ENCODE assay signal across 11 cellular contexts in genomic region chr1:201614262-201615015, GRCh38.
A peak's percentile ranks its signal among the peaks of the same experiment; 100 is the strongest.
DNase-seq lines count a peak whose midpoint lies in the region; ATAC-seq and TF ChIP-seq lines count a peak whose summit lies in the region.
"Had no signal": no experiment of that assay in that cellular context is flagged by ENCODE, and none has a peak within 500 bp of the region (broad histone marks: within the 10 kb centered on the region; RNA-seq: fewer than 3 reads in every experiment).

No MANE protein-coding gene starts in this region.

- H3K27me3 Mint-ChIP-seq in nephron progenitor cell (ENCODE audit: low read depth, poor library complexity) = peaks cover 27% of the 10 kb centered on the region
- H3K27me3 Mint-ChIP-seq in natural killer cell treated with Interleukin-12 subunit alpha and Interleukin-12 subunit beta and Interleukin-15 and Interleukin-18, amount 100 ng/mL, for 72 hours = peaks cover 0 to 4% of the 10 kb centered on the region in 2 donors

- H3K36me3 Mint-ChIP-seq in nephron progenitor cell (ENCODE audit: low read depth) = no peaks in the 10 kb centered on the region
- no peaks in the 10 kb centered on the region for H3K36me3 Mint-ChIP-seq in natural killer cell treated with Interleukin-12 subunit alpha and Interleukin-12 subunit beta and Interleukin-15 and Interleukin-18, amount 100 ng/mL, for 72 hours
- H3K36me3 Mint-ChIP-seq: stimulated activated effector memory CD8-positive, alpha-beta T cell treated with anti-CD3 and anti-CD28 coated beads, Interleukin-12 subunit alpha, Interleukin-12 subunit beta, amount 100 ng/mL, for 72 hours had no signal

- DNase-seq in GM03348 (ENCODE audit: low spot score) = peak; percentile 51
- peak; percentile 47 for DNase-seq in OCI-M1 (lab: John Stamatoyannopoulos, UW)
- DNase-seq in left cardiac atrium = peak; percentile 60
- DNase-seq in nephron progenitor cell = peak; percentile 89
- no peak for DNase-seq in NCI-H2081 (lab: John Stamatoyannopoulos, UW)
- DNase-seq in natural killer cell treated with Interleukin-12 subunit alpha and Interleukin-12 subunit beta and Interleukin-15 and Interleukin-18, amount 100 ng/mL, for 72 hours (ENCODE audit: low spot score) = no peak
- DNase-seq in DMS 273 (lab: John Stamatoyannopoulos, UW; ENCODE audit: unreplicated experiment) = no peak
- no peak for DNase-seq in NCI-H345 (lab: John Stamatoyannopoulos, UW)
- DNase-seq: activated CD4-positive, alpha-beta T cell treated with anti-CD3 and anti-CD28 coated beads for 4 hours; COR-L47 had no signal

- intact Hi-C loops in left cardiac atrium (cut with DNase I) = no loop called here

- H3K9me3 Mint-ChIP-seq in nephron progenitor cell = no peaks in the 10 kb centered on the region
- no peaks in the 10 kb centered on the region for H3K9me3 Mint-ChIP-seq in natural killer cell treated with Interleukin-12 subunit alpha and Interleukin-12 subunit beta and Interleukin-15 and Interleukin-18, amount 100 ng/mL, for 72 hours
- H3K9me3 Mint-ChIP-seq: stimulated activated effector memory CD8-positive, alpha-beta T cell treated with anti-CD3 and anti-CD28 coated beads, Interleukin-12 subunit alpha, Interleukin-12 subunit beta, amount 100 ng/mL, for 72 hours had no signal

- no peak overlapping the region for H3K27ac Mint-ChIP-seq in nephron progenitor cell
- no peak overlapping the region for H3K27ac Mint-ChIP-seq in natural killer cell treated with Interleukin-12 subunit alpha and Interleukin-12 subunit beta and Interleukin-15 and Interleukin-18, amount 100 ng/mL, for 72 hours
- H3K27ac Mint-ChIP-seq: stimulated activated effector memory CD8-positive, alpha-beta T cell treated with anti-CD3 and anti-CD28 coated beads, Interleukin-12 subunit alpha, Interleukin-12 subunit beta, amount 100 ng/mL, for 72 hours had no signal

- peaks cover 34% of the 10 kb centered on the region for H3K4me1 Mint-ChIP-seq in nephron progenitor cell
- H3K4me1 Mint-ChIP-seq in natural killer cell treated with Interleukin-12 subunit alpha and Interleukin-12 subunit beta and Interleukin-15 and Interleukin-18, amount 100 ng/mL, for 72 hours (ENCODE audit: low read depth in 2 of 2) = no peaks in the 10 kb centered on the region
- H3K4me1 Mint-ChIP-seq: stimulated activated effector memory CD8-positive, alpha-beta T cell treated with anti-CD3 and anti-CD28 coated beads, Interleukin-12 subunit alpha, Interleukin-12 subunit beta, amount 100 ng/mL, for 72 hours had no signal

- ATAC-seq in left cardiac atrium = peak; percentile 83 to 88
- no peak for ATAC-seq in natural killer cell treated with Interleukin-12 subunit alpha and Interleukin-12 subunit beta and Interleukin-15 and Interleukin-18, amount 100 ng/mL, for 72 hours
- ATAC-seq: stimulated activated effector memory CD8-positive, alpha-beta T cell treated with anti-CD3 and anti-CD28 coated beads, Interleukin-12 subunit alpha, Interleukin-12 subunit beta, amount 100 ng/mL, for 72 hours had no signal

- H3K4me3 Mint-ChIP-seq in nephron progenitor cell = no peak overlapping the region
- H3K4me3 Mint-ChIP-seq in natural killer cell treated with Interleukin-12 subunit alpha and Interleukin-12 subunit beta and Interleukin-15 and Interleukin-18, amount 100 ng/mL, for 72 hours = no peak overlapping the region
- H3K4me3 Mint-ChIP-seq: stimulated activated effector memory CD8-positive, alpha-beta T cell treated with anti-CD3 and anti-CD28 coated beads, Interleukin-12 subunit alpha, Interleukin-12 subunit beta, amount 100 ng/mL, for 72 hours had no signal

- TF ChIP-seq CTCF in nephron progenitor cell (IDR thresholded peaks at IDR 0.05) = no peak

Comparison
In these comparisons a context has a peak if more than half of its experiments do, and no peak if none do; other contexts are left out.
1. DNase-seq: peak in GM03348 (single experiment), OCI-M1 (single experiment), left cardiac atrium (single experiment) and nephron progenitor cell (single experiment); none in NCI-H2081 (0 of 2), natural killer cell treated with Interleukin-12 subunit alpha and Interleukin-12 subunit beta and Interleukin-15 and Interleukin-18, amount 100 ng/mL, for 72 hours (single experiment), DMS 273 (single experiment) and NCI-H345 (single experiment).
2. ATAC-seq: peak in left cardiac atrium (2 of 2); none in natural killer cell treated with Interleukin-12 subunit alpha and Interleukin-12 subunit beta and Interleukin-15 and Interleukin-18, amount 100 ng/mL, for 72 hours (0 of 2).